Comparison of ENCODE assay signal across 15 cellular contexts in genomic region chr2:43400508-43400907, GRCh38.
DNase-seq lines count a peak whose midpoint lies in the region; ATAC-seq and TF ChIP-seq lines count a peak whose summit lies in the region.
"Had no signal": no experiment of that assay in that cellular context is flagged by ENCODE, and none has a peak within 500 bp of the region (broad histone marks: within the 10 kb centered on the region; RNA-seq: fewer than 3 reads in every experiment).

No MANE protein-coding gene starts in this region.

- H3K4me3 Mint-ChIP-seq in stimulated activated memory B cell treated with anti-CD40 and anti-IgM and Interleukin-4, amounts not matched to agents 10 μg/mL and 1 μg/mL and 100 μg/mL, for 72 hours, result no peak overlapping the region
- H3K4me3 Mint-ChIP-seq: activated CD4-positive, alpha-beta T cell treated with anti-CD3 and anti-CD28 coated beads, Interleukin-2, amount 10 ng/mL, durations not matched to agents 24 days and 14 days; activated naive CD8-positive, alpha-beta T cell; natural killer cell had no signal

- TF ChIP-seq CTCF in ascending aorta (IDR thresholded peaks at IDR 0.05) (peak in 1 of 3 experiments; percentile 25), foreskin fibroblast (IDR thresholded peaks at IDR 0.05; ENCODE audit: low read depth, low read length) (peak; percentile 9), tibial artery (IDR thresholded peaks at IDR 0.05) (peak; percentile 13 to 29), GM10266 (IDR thresholded peaks at IDR 0.05; ENCODE audit: control insufficient read depth, insufficient read depth, low read depth, missing control alignments) (no peak)

- DNase-seq in G401 (ENCODE audit: low spot score), result peak; percentile 18
- no peak for DNase-seq in ascending aorta (ENCODE audit: low spot score in 2 of 2)
- DNase-seq in foreskin fibroblast, result peak in 1 of 2 donors; percentile 48
- no peak for DNase-seq in tibial artery
- DNase-seq in GM10266 (ENCODE audit: extremely low spot score), result no peak
- DNase-seq: activated CD4-positive, alpha-beta T cell treated with anti-CD3 and anti-CD28 coated beads, Interleukin-2, amount 10 ng/mL, durations not matched to agents 24 days and 14 days; C1 segment of cervical spinal cord; DMS79; natural killer cell; NCI-H2107 had no signal

- H3K27me3 ChIP-seq in ascending aorta (no peaks in the 10 kb centered on the region), tibial artery (no peaks in the 10 kb centered on the region)

- in situ Hi-C loops in G401 (cut with HindIII; ENCODE audit: low sequenced_read_pairs), result no loop called here

- H3K9me3 ChIP-seq in ascending aorta, result no peaks in the 10 kb centered on the region
- H3K9me3 ChIP-seq in tibial artery, result no peaks in the 10 kb centered on the region

- H3K4me1 ChIP-seq in ascending aorta (peaks cover 7 to 39% of the 10 kb centered on the region in 2 donors), tibial artery (peaks cover 0 to 49% (median 28%) of the 10 kb centered on the region in 4 donors)

- H3K36me3 Mint-ChIP-seq in stimulated activated memory B cell treated with anti-CD40 and anti-IgM and Interleukin-4, amounts not matched to agents 10 μg/mL and 1 μg/mL and 100 μg/mL, for 72 hours, result peaks cover 40% of the 10 kb centered on the region
- H3K36me3 Mint-ChIP-seq: natural killer cell had no signal

- H3K4me1 Mint-ChIP-seq in stimulated activated memory B cell treated with anti-CD40 and anti-IgM and Interleukin-4, amounts not matched to agents 10 μg/mL and 1 μg/mL and 100 μg/mL, for 72 hours, result peaks cover 35% of the 10 kb centered on the region

- no peak overlapping the region for H3K27ac Mint-ChIP-seq in stimulated activated memory B cell treated with anti-CD40 and anti-IgM and Interleukin-4, amounts not matched to agents 10 μg/mL and 1 μg/mL and 100 μg/mL, for 72 hours
- H3K27ac Mint-ChIP-seq: activated CD4-positive, alpha-beta T cell treated with anti-CD3 and anti-CD28 coated beads, Interleukin-2, amount 10 ng/mL, durations not matched to agents 24 days and 14 days; activated naive CD8-positive, alpha-beta T cell; natural killer cell had no signal

- H3K36me3 ChIP-seq in ascending aorta (no peaks in the 10 kb centered on the region), tibial artery (peaks cover 0 to 6% (median 0%) of the 10 kb centered on the region in 3 donors)

- H3K27me3 Mint-ChIP-seq in stimulated activated memory B cell treated with anti-CD40 and anti-IgM and Interleukin-4, amounts not matched to agents 10 μg/mL and 1 μg/mL and 100 μg/mL, for 72 hours, result no peaks in the 10 kb centered on the region
- H3K27me3 Mint-ChIP-seq: activated CD4-positive, alpha-beta T cell treated with anti-CD3 and anti-CD28 coated beads, Interleukin-2, amount 10 ng/mL, durations not matched to agents 24 days and 14 days; activated naive CD8-positive, alpha-beta T cell had no signal

- no peak for ATAC-seq in GM18520 (IDR thresholded peaks at IDR 0.05; ENCODE audit: unreplicated experiment)
- ATAC-seq in stimulated activated memory B cell treated with anti-CD40 and anti-IgM and Interleukin-4, amounts not matched to agents 10 μg/mL and 1 μg/mL and 100 μg/mL, for 72 hours, result no peak
- ATAC-seq: K562, natural killer cell, Panc1 had no signal

- intact Hi-C loops in ascending aorta (cut with DNase I) (loop anchor here (5.0 kb wide), 1 partner anchor 173 kb away; the partner anchor contains the start of gene ZFP36L2), tibial artery (cut with DNase I; ENCODE audit: low total_unique reads) (no loop called here)

- H3K27ac ChIP-seq in ascending aorta (peak overlapping the region; percentile 47 to 83), tibial artery (peak overlapping the region; percentile 41 to 54)

- H3K4me3 ChIP-seq in ascending aorta, result no peak overlapping the region
- H3K4me3 ChIP-seq in foreskin fibroblast (ENCODE audit: low read depth in 1 of 2, low read length in 2 of 2), result no peak overlapping the region
- H3K4me3 ChIP-seq in tibial artery, result no peak overlapping the region
- H3K4me3 ChIP-seq: K562 had no signal

- no peaks in the 10 kb centered on the region for H3K9me3 Mint-ChIP-seq in stimulated activated memory B cell treated with anti-CD40 and anti-IgM and Interleukin-4, amounts not matched to agents 10 μg/mL and 1 μg/mL and 100 μg/mL, for 72 hours
- H3K9me3 Mint-ChIP-seq: activated CD4-positive, alpha-beta T cell treated with anti-CD3 and anti-CD28 coated beads, Interleukin-2, amount 10 ng/mL, durations not matched to agents 24 days and 14 days; natural killer cell had no signal
